ENCODE assay signal across 8 cellular contexts in genomic region chr19:47095707-47096704, GRCh38. TPM values are rescaled to one million over a fixed set of nuclear protein-coding genes. Genes with fewer than 3 reads are reported as not detected.
DNase-seq lines count a peak whose midpoint lies in the region; ATAC-seq and TF ChIP-seq lines count a peak whose summit lies in the region.

No MANE protein-coding gene starts in this region.

- no peaks in the 10 kb centered on the region; the same call in none of the 2 replicates for H3K27me3 Mint-ChIP-seq in HFFc6 (ENCODE audit: insufficient read depth)
- H3K27me3 Mint-ChIP-seq in activated CD4-positive, alpha-beta memory T cell treated with anti-CD3 and anti-CD28 coated beads for 36 hours: no peaks in the 10 kb centered on the region

- no peaks in the 10 kb centered on the region for H3K27me3 ChIP-seq in skeletal muscle tissue (ENCODE audit: control insufficient read depth in 3 of 3, insufficient read depth in 3 of 3, low read length in 3 of 3)

- H3K36me3 Mint-ChIP-seq in HFFc6 (ENCODE audit: low read depth): peaks cover 5% of the 10 kb centered on the region
- peaks cover 29% of the 10 kb centered on the region for H3K36me3 Mint-ChIP-seq in activated CD4-positive, alpha-beta memory T cell treated with anti-CD3 and anti-CD28 coated beads for 36 hours

- POLR2A ChIA-PET in activated CD4-positive, alpha-beta memory T cell treated with anti-CD3 and anti-CD28 coated beads for 36 hours (lab: Charles Lee): interaction anchor here (0.6 to 9.1 kb wide), 5 partner anchors 14 to 1714 kb away, joined by 3 to 205 read pairs (median 4); partner anchors contain the start of gene ZC3H4

- CTCF ChIA-PET in activated CD4-positive, alpha-beta memory T cell treated with anti-CD3 and anti-CD28 coated beads for 36 hours (lab: Charles Lee): interaction anchor here (0.7 to 3.7 kb wide), 12 partner anchors 8 to 311 kb away, joined by 3 to 26 read pairs (median 3); partner anchors contain the start of gene ZC3H4

- H3K4me1 Mint-ChIP-seq in HFFc6 (ENCODE audit: low read depth): peaks cover 10% of the 10 kb centered on the region
- H3K4me1 Mint-ChIP-seq in activated CD4-positive, alpha-beta memory T cell treated with anti-CD3 and anti-CD28 coated beads for 36 hours (ENCODE audit: low read depth): peaks cover 66% of the 10 kb centered on the region

- DNase-seq in HFFc6 (no peak), Right ventricle myocardium superior (peak; percentile 83), NCI-H748 treated with DMSO at 0.1 percent for 48 hours (lab: John Stamatoyannopoulos, UW) (no peak), putamen (ENCODE audit: low spot score) (no peak), NCI-H1436 (lab: John Stamatoyannopoulos, UW) (no peak), NCI-H1930 (lab: John Stamatoyannopoulos, UW) (no peak)
- peak; percentile 38 for DNase-seq in activated CD4-positive, alpha-beta memory T cell treated with anti-CD3 and anti-CD28 coated beads for 36 hours

- ATAC-seq in Right ventricle myocardium superior (ENCODE audit: poor library complexity): peak; percentile 79

- peak overlapping the region; percentile 58 for H3K27ac Mint-ChIP-seq in HFFc6
- H3K27ac Mint-ChIP-seq in activated CD4-positive, alpha-beta memory T cell treated with anti-CD3 and anti-CD28 coated beads for 36 hours: peak overlapping the region; percentile 98

- intact Hi-C loops in activated CD4-positive, alpha-beta memory T cell treated with anti-CD3 and anti-CD28 coated beads for 36 hours (cut with micrococcal nuclease): loop anchor here (1.0 kb wide), 1 partner anchor 11 kb away; no protein-coding TSS in a partner anchor
- intact Hi-C loops in Right ventricle myocardium superior (cut with DNase I): no loop called here

- H3K36me3 ChIP-seq in skeletal muscle tissue (ENCODE audit: control insufficient read depth in 3 of 3, insufficient read depth in 3 of 3, low read length in 3 of 3): peaks cover 7 to 14% (median 9%) of the 10 kb centered on the region in 3 donors

- H3K4me1 ChIP-seq in skeletal muscle tissue (ENCODE audit: control insufficient read depth in 3 of 3, insufficient read depth in 3 of 3, low read length in 3 of 3): peaks cover 50 to 66% (median 54%) of the 10 kb centered on the region in 3 donors

- H3K9me3 Mint-ChIP-seq in HFFc6: no peaks in the 10 kb centered on the region
- no peaks in the 10 kb centered on the region for H3K9me3 Mint-ChIP-seq in activated CD4-positive, alpha-beta memory T cell treated with anti-CD3 and anti-CD28 coated beads for 36 hours

- no peak overlapping the region for H3K4me3 Mint-ChIP-seq in HFFc6
- H3K4me3 Mint-ChIP-seq in activated CD4-positive, alpha-beta memory T cell treated with anti-CD3 and anti-CD28 coated beads for 36 hours: peak overlapping the region; percentile 77

- peak overlapping the region; percentile 1 to 69 (median 19) for H3K9ac ChIP-seq in skeletal muscle tissue (ENCODE audit: low read depth in 1 of 3, low read length in 3 of 3)

- H3K27ac ChIP-seq in skeletal muscle tissue (ENCODE audit: low read depth, low read length): peak overlapping the region; percentile 71

- peak overlapping the region in 1 of 3 donors; percentile 29 for H3K4me3 ChIP-seq in skeletal muscle tissue (ENCODE audit: low read length in 3 of 3)

- no peak for TF ChIP-seq CTCF in HFFc6 (IDR thresholded peaks at IDR 0.05)

- H3K9me3 ChIP-seq in skeletal muscle tissue (ENCODE audit: control insufficient read depth in 3 of 3, low read length in 3 of 3): no peaks in the 10 kb centered on the region

RNA-seq across cellular contexts. Expression of gene ZC3H4, which starts 17.6 kb away (rescaled TPM):
- total RNA-seq in HFFc6 (2021; fragmentation: NEBNext Ultra II Directional; extraction: Animal tissue kit (Norgen Biotek cat#: 25700)): 10 to 100 TPM; 43.9 to 66.1 (median 55.2) TPM
- 10 to 100 TPM; 77.1 to 78.6 TPM for total RNA-seq in activated CD4-positive, alpha-beta memory T cell treated with anti-CD3 and anti-CD28 coated beads for 36 hours
- 20.6 TPM for total RNA-seq in Right ventricle myocardium superior
- 14.6 TPM for total RNA-seq in skeletal muscle tissue

RNA-seq across cellular contexts. Expression of gene SAE1, which starts 34.6 kb away (rescaled TPM):
- 100 to 1,000 TPM; 158 to 181 (median 175) TPM for total RNA-seq in HFFc6 (2021; fragmentation: NEBNext Ultra II Directional; extraction: Animal tissue kit (Norgen Biotek cat#: 25700))
- 100 to 1,000 TPM; 154 to 157 TPM for total RNA-seq in activated CD4-positive, alpha-beta memory T cell treated with anti-CD3 and anti-CD28 coated beads for 36 hours
- 42.2 TPM for total RNA-seq in Right ventricle myocardium superior
- total RNA-seq in skeletal muscle tissue: 71.0 TPM

RNA-seq across cellular contexts. Expression of gene TMEM160, which starts 47.6 kb away (rescaled TPM):
- 10 to 100 TPM; 44.2 to 55.1 (median 49.3) TPM for total RNA-seq in HFFc6 (2021; fragmentation: NEBNext Ultra II Directional; extraction: Animal tissue kit (Norgen Biotek cat#: 25700))
- total RNA-seq in activated CD4-positive, alpha-beta memory T cell treated with anti-CD3 and anti-CD28 coated beads for 36 hours: 10 to 100 TPM; 62.8 to 69.8 TPM
- 34.9 TPM for total RNA-seq in Right ventricle myocardium superior
- 9.4 TPM for total RNA-seq in skeletal muscle tissue

Comparison
In these comparisons a context has a peak if more than half of its experiments do, and no peak if none do; other contexts are left out.
1. DNase-seq: peak in activated CD4-positive, alpha-beta memory T cell treated with anti-CD3 and anti-CD28 coated beads for 36 hours (single experiment) and Right ventricle myocardium superior (single experiment); none in HFFc6 (single experiment), NCI-H748 treated with DMSO at 0.1 percent for 48 hours (single experiment), putamen (single experiment), NCI-H1436 (single experiment) and NCI-H1930 (0 of 2).